8 cellular contexts compared by ENCODE assay signal in genomic region chr11:59753650-59754493, GRCh38.
DNase-seq lines count a peak whose midpoint lies in the region; ATAC-seq and TF ChIP-seq lines count a peak whose summit lies in the region.

No MANE protein-coding gene starts in this region.

- peak overlapping the region; percentile 77 for H3K27ac ChIP-seq in RWPE2 (ENCODE audit: poor library complexity, severe bottlenecking)

- H3K36me3 ChIP-seq in RWPE2 (ENCODE audit: low read depth) (0 out of 2 replicates have a peak, but pooled peaks cover 8% of the 10 kb centered on the region), neuron (ENCODE audit: insufficient read depth, low read length) (no peaks in the 10 kb centered on the region)

- peak overlapping the region; percentile 98 for H2AFZ ChIP-seq in neuron (ENCODE audit: low read depth, low read length)

- peak; percentile 77 for DNase-seq in DMS79 treated with DMSO at 0.1 percent for 48 hours (lab: John Stamatoyannopoulos, UW)
- peak; percentile 90 for DNase-seq in KBM-7
- DNase-seq in RWPE2 (ENCODE audit: low spot score) = peak; percentile 78
- DNase-seq in activated effector memory CD4-positive, alpha-beta T cell treated with anti-CD3 and anti-CD28 coated beads, Interleukin-2, amount 50 U/mL, for 16 hours = peak; percentile 94
- DNase-seq in foreskin fibroblast = peak; percentile 69 to 93
- peak; percentile 44 for DNase-seq in stromal cell of bone marrow (ENCODE audit: low read depth)

- H3K4me1 ChIP-seq in RWPE2 (ENCODE audit: insufficient read depth, poor library complexity, severe bottlenecking) (peaks cover 16% of the 10 kb centered on the region), neuron (ENCODE audit: insufficient read depth, low read length) (peaks cover 14% of the 10 kb centered on the region)

- H3K27me3 ChIP-seq in RWPE2 (ENCODE audit: insufficient read depth, poor library complexity, severe bottlenecking) (no peaks in the 10 kb centered on the region), neuron (ENCODE audit: insufficient read depth, low read length) (peaks cover 42% of the 10 kb centered on the region)

- in situ Hi-C loops in KBM-7 (cut with MboI; ENCODE audit: low pct_unique_long_range_greater_than_20kb, low sequenced_read_pairs) = no loop called here

- H3K9me3 ChIP-seq in RWPE2 (ENCODE audit: severe bottlenecking) (no peaks in the 10 kb centered on the region), neuron (ENCODE audit: low read length) (no peaks in the 10 kb centered on the region)

- peak; percentile 78 for ATAC-seq in GM21717 (IDR thresholded peaks at IDR 0.05; ENCODE audit: unreplicated experiment)
- peak; percentile 48 for ATAC-seq in RWPE2 (ENCODE audit: low read depth)

- TF ChIP-seq CTCF in RWPE2 (IDR thresholded peaks at IDR 0.05; ENCODE audit: poor library complexity, severe bottlenecking) = peak; percentile 91
- peak; percentile 91 for TF ChIP-seq CTCF in foreskin fibroblast (IDR thresholded peaks at IDR 0.05; ENCODE audit: low read depth, low read length)

- H3K4me3 ChIP-seq in RWPE2 (ENCODE audit: severe bottlenecking) (peak overlapping the region; percentile 86), foreskin fibroblast (ENCODE audit: low read depth in 1 of 2, low read length in 2 of 2) (peak overlapping the region; percentile 66 to 81), neuron (ENCODE audit: low read length) (peak overlapping the region; percentile 55)

Comparison
In these comparisons a context has a peak if more than half of its experiments do, and no peak if none do; other contexts are left out.
1. Peak in every context shown above with its lines: DNase-seq, ATAC-seq, H3K4me3 ChIP-seq and H3K27ac ChIP-seq.
2. DNase-seq: peak in every context shown above with its lines; median percentile 94 in activated effector memory CD4-positive, alpha-beta T cell treated with anti-CD3 and anti-CD28 coated beads, Interleukin-2, amount 50 U/mL, for 16 hours; 90 in KBM-7; 81 in foreskin fibroblast; 78 in RWPE2; 77 in DMS79 treated with DMSO at 0.1 percent for 48 hours; 44 in stromal cell of bone marrow.